Comparison of ENCODE assay signal across 24 cellular contexts in genomic region chr15:93523490-93523889, GRCh38.
DNase-seq lines count a peak whose midpoint lies in the region; TF ChIP-seq lines count a peak whose summit lies in the region.
"Had no signal": no experiment of that assay in that cellular context is flagged by ENCODE, and none has a peak within 500 bp of the region (broad histone marks: within the 10 kb centered on the region; RNA-seq: fewer than 3 reads in every experiment).

No MANE protein-coding gene starts in this region.

- no peak for TF ChIP-seq CTCF in astrocyte of the cerebellum (IDR thresholded peaks at IDR 0.05; ENCODE audit: low read depth, low read length, missing control alignments)

- no peak overlapping the region for H3K4me3 ChIP-seq in astrocyte of the cerebellum (ENCODE audit: low read depth, low read length)
- H3K4me3 ChIP-seq in skeletal muscle cell (ENCODE audit: low read depth, low read length), result no peak overlapping the region
- H3K4me3 ChIP-seq: smooth muscle cell, suprapubic skin had no signal

- peak; percentile 89 for DNase-seq in Daoy (ENCODE audit: low read depth)
- peak; percentile 6 for DNase-seq in NCI-H2081 treated with DMSO at 0.1 percent for 48 hours (lab: John Stamatoyannopoulos, UW)
- DNase-seq in astrocyte of the cerebellum (ENCODE audit: low read depth), result peak; percentile 78
- DNase-seq in skeletal muscle cell (ENCODE audit: low read depth), result peak; percentile 5
- no peak for DNase-seq in T-helper 2 cell
- DNase-seq in activated naive CD4-positive, alpha-beta T cell treated with Interleukin-2 at 50 U/mL for 16 hours, result no peak
- no peak for DNase-seq in C1 segment of cervical spinal cord (lab: John Stamatoyannopoulos, UW)
- DNase-seq: activated CD4-positive, CD25-positive, alpha-beta regulatory T cell treated with anti-CD3 and anti-CD28 coated beads, Interleukin-2, amount 50 U/mL, for 72 hours; activated CD8-positive, alpha-beta T cell treated with anti-CD3 and anti-CD28 coated beads for 36 hours; activated gamma-delta T cell; activated naive CD8-positive, alpha-beta T cell treated with anti-CD3 and anti-CD28 coated beads, Interleukin-2, amount 50 U/mL, for 24 hours; CD4-positive, alpha-beta T cell; effector CD4-positive, alpha-beta T cell; GDM1; GOT3; KG1; naive thymus-derived CD4-positive, alpha-beta T cell; NCI-H187 treated with DMSO at 0.1 percent for 48 hours; NCI-H82; occipital lobe; SHP77; SW 1271 had no signal

- in situ Hi-C loops in astrocyte of the cerebellum (cut with HindIII; ENCODE audit: low sequenced_read_pairs), result no loop called here

Comparison
In these comparisons a context has a peak if more than half of its experiments do, and no peak if none do; other contexts are left out.
1. DNase-seq: peak in Daoy (single experiment), NCI-H2081 treated with DMSO at 0.1 percent for 48 hours (single experiment), astrocyte of the cerebellum (single experiment) and skeletal muscle cell (single experiment); none in T-helper 2 cell (0 of 5), activated naive CD4-positive, alpha-beta T cell treated with Interleukin-2 at 50 U/mL for 16 hours (single experiment) and C1 segment of cervical spinal cord (0 of 14).